In genomic region chr2:224023188-224023587, GRCh38 we compare ENCODE assay signal across 10 cellular contexts. TPM values are rescaled to one million over a fixed set of nuclear protein-coding genes. Genes with fewer than 3 reads are reported as not detected.
DNase-seq lines count a peak whose midpoint lies in the region; ATAC-seq and TF ChIP-seq lines count a peak whose summit lies in the region.
"Had no signal": no experiment of that assay in that cellular context is flagged by ENCODE, and none has a peak within 500 bp of the region (broad histone marks: within the 10 kb centered on the region; RNA-seq: fewer than 3 reads in every experiment).

No MANE protein-coding gene starts in this region.

- H3K27me3 ChIP-seq in liver (ENCODE audit: control insufficient read depth in 4 of 4, insufficient read depth in 4 of 4, low read length in 3 of 4) = no peaks in the 10 kb centered on the region

- 67% methylated on average over 1 of the region's 1 CpG for WGBS in liver

- DNase-seq in COLO668 (lab: John Stamatoyannopoulos, UW; ENCODE audit: unreplicated experiment) (peak; percentile 16), LHCN-M2 (ENCODE audit: low read depth) (peak; percentile 54), amniotic epithelial cell (ENCODE audit: low read depth) (peak; percentile 23), NCI-H446 treated with DMSO at 0.1 percent for 48 hours (lab: John Stamatoyannopoulos, UW) (no peak), DMS79 treated with DMSO at 0.1 percent for 48 hours (lab: John Stamatoyannopoulos, UW) (no peak), HK-2 (ENCODE audit: unreplicated experiment) (no peak)
- DNase-seq: activated CD4-positive, CD25-positive, alpha-beta regulatory T cell treated with anti-CD3 and anti-CD28 coated beads, Interleukin-2, amount 50 U/mL, for 72 hours; central memory CD4-positive, alpha-beta T cell had no signal

- no peaks in the 10 kb centered on the region for H3K9me3 ChIP-seq in liver (ENCODE audit: control insufficient read depth in 4 of 4, low read length in 3 of 4)

- no peak for TF ChIP-seq CTCF in liver (IDR thresholded peaks at IDR 0.05; ENCODE audit: low read depth, low read length, missing input control)

- H3K9ac ChIP-seq in liver (ENCODE audit: low read depth in 1 of 2, low read length in 2 of 2) = no peak overlapping the region

- H3K4me3 ChIP-seq in liver (ENCODE audit: low read depth in 1 of 3, low read length in 3 of 3) = no peak overlapping the region

- no peak for ATAC-seq in GM18868 (IDR thresholded peaks at IDR 0.05; ENCODE audit: unreplicated experiment)

- H3K27ac ChIP-seq in liver (ENCODE audit: low read depth in 1 of 2, low read length in 2 of 2) = no peak overlapping the region

- no peaks in the 10 kb centered on the region for H3K36me3 ChIP-seq in liver (ENCODE audit: control insufficient read depth in 4 of 4, insufficient read depth in 3 of 4, low read depth in 1 of 4, low read length in 3 of 4)

- no peak for TF ChIP-seq RAD21 in liver (IDR thresholded peaks at IDR 0.05)

- no peaks in the 10 kb centered on the region for H3K4me1 ChIP-seq in liver (ENCODE audit: control insufficient read depth in 4 of 4, insufficient read depth in 4 of 4, low read length in 3 of 4)

TF ChIP-seq in liver, 16 proteins besides CTCF, POLR2A, EP300 and RAD21:
- no peak for TF ChIP-seq NR2F2 (IDR thresholded peaks at IDR 0.05)
- TF ChIP-seq FOXA2 (IDR thresholded peaks at IDR 0.05) = peak; percentile 47

RNA-seq across cellular contexts. Expression of gene SERPINE2, which starts 15.9 kb away (rescaled TPM):
- 87.3 and 97.9 TPM in 2 replicates for total RNA-seq in LHCN-M2 (2014; rRNA removed)
- 112 TPM for polyA plus RNA-seq in LHCN-M2 (2012)
- 1 to 10 TPM in 1 of 2 donors, under 1 TPM in 1; 0.92 to 4.8 TPM for total RNA-seq in liver
- polyA plus RNA-seq in liver = 1 to 10 TPM; 2.0 to 2.6 TPM

Comparison
In these comparisons a context has a peak if more than half of its experiments do, and no peak if none do; other contexts are left out.
1. DNase-seq: peak in COLO668 (single experiment), LHCN-M2 (single experiment) and amniotic epithelial cell (single experiment); none in NCI-H446 treated with DMSO at 0.1 percent for 48 hours (single experiment), DMS79 treated with DMSO at 0.1 percent for 48 hours (single experiment) and HK-2 (single experiment).
2. RNA of gene SERPINE2, which starts 15.9 kb away (total RNA-seq): 87.3 to 97.9 TPM in LHCN-M2; 0.92 to 4.8 TPM in liver; every median in the first group is over 10 times any median in the second.